In the genomic region with DNA sequence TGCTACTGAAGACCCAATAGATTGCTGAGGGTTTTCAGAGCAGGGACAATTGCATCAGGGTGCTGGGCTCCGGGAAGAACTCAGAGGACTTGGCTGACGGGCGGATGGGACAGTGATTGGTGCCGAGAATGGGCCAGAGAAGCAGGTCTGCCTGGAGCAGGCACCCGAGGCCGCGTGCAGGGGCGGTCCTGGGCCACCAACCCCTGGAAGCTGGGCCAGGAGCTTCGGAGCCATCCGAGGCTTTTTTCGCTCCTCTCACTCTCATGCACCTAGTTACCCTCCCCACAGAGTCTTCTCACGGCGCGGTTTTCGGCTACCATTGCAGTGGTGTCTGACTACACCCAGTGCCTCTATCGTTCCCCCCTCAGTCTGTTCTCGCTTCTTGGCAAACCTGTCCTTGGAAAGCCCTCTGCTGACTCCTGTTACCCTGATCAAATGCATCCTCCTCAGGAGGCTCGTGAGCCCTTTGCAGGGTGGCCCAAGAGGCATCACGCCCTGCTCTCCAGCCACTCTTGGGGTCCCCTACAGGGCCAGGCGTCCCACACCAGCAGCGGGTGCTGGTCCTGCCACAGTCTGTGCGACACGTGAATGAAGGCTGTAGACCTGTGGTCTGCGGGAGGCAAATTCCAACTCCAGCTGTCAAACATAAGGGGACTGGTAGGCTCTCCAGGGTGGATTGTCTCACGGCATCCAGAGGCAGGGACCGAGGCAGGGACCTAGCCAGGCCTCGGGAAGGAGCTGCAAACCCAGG, we compare ENCODE assay signal across 8 cellular contexts. TPM values are rescaled to one million over a fixed set of nuclear protein-coding genes. Genes with fewer than 3 reads are reported as not detected.
DNase-seq lines count a peak whose midpoint lies in the region; ATAC-seq, FAIRE-seq and TF ChIP-seq lines count a peak whose summit lies in the region.

No MANE protein-coding gene starts in this region.

- H3K27ac ChIP-seq in GM12878 (ENCODE audit: control insufficient read depth, insufficient read depth) (no peak overlapping the region; the same call in 1 of the 2 replicates), lung (ENCODE audit: low read depth in 1 of 2, low read length in 1 of 2) (no peak overlapping the region), upper lobe of left lung (peak overlapping the region in 2 of 4 donors; percentile 88 to 94)

- 0 out of 2 replicates have a peak, but pooled peaks have one; percentile 12 for TF ChIP-seq POLR2A in GM12878 (IDR thresholded peaks at IDR 0.05; ENCODE audit: low read depth, low read length)
- TF ChIP-seq POLR2A in upper lobe of left lung (IDR thresholded peaks at IDR 0.05), result no peak

- peaks cover 19% of the 10 kb centered on the region for H3K79me2 ChIP-seq in GM12878 (ENCODE audit: control insufficient read depth, insufficient read depth, low read length)

- in situ Hi-C loops in GM12878 (cut with MboI), result no loop called here

- TF ChIP-seq EP300 in GM12878 (IDR thresholded peaks at IDR 0.05; ENCODE audit: borderline replicate concordance in 1 of 2, control insufficient read depth in 1 of 2, low read depth in 2 of 2, low read length in 2 of 2) (no peak), upper lobe of left lung (IDR thresholded peaks at IDR 0.05) (no peak)

- no peak for DNase-seq in activated naive CD4-positive, alpha-beta T cell treated with anti-CD3 and anti-CD28 coated beads for 36 hours
- DNase-seq in activated naive CD4-positive, alpha-beta T cell (lab: John Stamatoyannopoulos, UW), result no peak
- DNase-seq in GM12878 (ENCODE audit: low read depth, low spot score) (no peak), lung (ENCODE audit: low spot score) (no peak), upper lobe of left lung (no peak), RPMI8226 (no peak)

- peak overlapping the region; percentile 85 for H3K9ac ChIP-seq in GM12878 (ENCODE audit: control insufficient read depth, insufficient read depth, low read length)

- H3K4me1 Mint-ChIP-seq in activated naive CD4-positive, alpha-beta T cell treated with anti-CD3 and anti-CD28 coated beads for 36 hours (ENCODE audit: low read depth), result peaks cover 30% of the 10 kb centered on the region

- no peak for FAIRE-seq in GM12878 (lab: Jason Lieb, UNC)

- TF ChIP-seq CTCF in GM12878 (IDR thresholded peaks at IDR 0.05 in 2 of 3, conservative IDR thresholded peaks at IDR 0.05 in 1 of 3; ENCODE audit: control insufficient read depth in 2 of 3, extremely low read depth in 1 of 3, insufficient read depth in 1 of 3, low read depth in 3 of 3, low read length in 3 of 3) (no peak), lung (IDR thresholded peaks at IDR 0.05; ENCODE audit: control extremely low read depth, extremely low read depth) (no peak), upper lobe of left lung (IDR thresholded peaks at IDR 0.05) (no peak)

- no peaks in the 10 kb centered on the region for H3K27me3 Mint-ChIP-seq in activated naive CD4-positive, alpha-beta T cell treated with anti-CD3 and anti-CD28 coated beads for 36 hours (ENCODE audit: low read depth)

- H3K36me3 ChIP-seq in GM12878 (ENCODE audit: control insufficient read depth in 2 of 2, insufficient read depth in 2 of 2, low read length in 1 of 2) (peaks cover 6 to 8% of the 10 kb centered on the region in 2 experiments; a peak in 3 of 4 replicates), lung (ENCODE audit: control insufficient read depth in 2 of 2, insufficient read depth in 2 of 2, low read length in 2 of 2) (peaks cover 0 to 13% of the 10 kb centered on the region in 2 donors), upper lobe of left lung (peaks cover 9 to 18% (median 16%) of the 10 kb centered on the region in 4 donors)

- TF ChIP-seq RAD21 in GM12878 (IDR thresholded peaks at IDR 0.05; ENCODE audit: insufficient read depth, low read depth, low read length), result no peak

- H3K9me3 ChIP-seq in GM12878 (replicated peaks; ENCODE audit: control insufficient read depth, insufficient read depth, low read length), result no peaks in the 10 kb centered on the region
- H3K9me3 ChIP-seq in lung (ENCODE audit: control insufficient read depth in 2 of 2, insufficient read depth in 1 of 2, low read length in 1 of 2), result no peaks in the 10 kb centered on the region
- no peaks in the 10 kb centered on the region for H3K9me3 ChIP-seq in upper lobe of left lung

- H3K27me3 ChIP-seq in GM12878 (replicated peaks in 1 of 2; ENCODE audit: control insufficient read depth in 2 of 2, insufficient read depth in 2 of 2, low read length in 1 of 2), result no peaks in the 10 kb centered on the region
- H3K27me3 ChIP-seq in lung (ENCODE audit: control insufficient read depth, insufficient read depth), result no peaks in the 10 kb centered on the region
- H3K27me3 ChIP-seq in upper lobe of left lung, result no peaks in the 10 kb centered on the region

- peak overlapping the region; percentile 97 for H3K4me2 ChIP-seq in GM12878 (ENCODE audit: control insufficient read depth, insufficient read depth)

- RAD21 ChIA-PET in GM12878 (lab: Charles Lee; ENCODE audit: unreplicated experiment), result no interaction called here

- H3K9me3 Mint-ChIP-seq in activated naive CD4-positive, alpha-beta T cell treated with anti-CD3 and anti-CD28 coated beads for 36 hours, result no peaks in the 10 kb centered on the region

- WGBS in GM12878 (ENCODE audit: insufficient coverage, insufficient replicate concordance, low lambda C conversion rate, missing lambda C conversion rate), result 84% methylated on average over 26 of the region's 27 CpGs
- 81 to 87% methylated on average over 27 of the region's 27 CpGs for WGBS in lung, 2 donors
- 80 to 83% methylated on average over 23 to 27 of the region's 27 CpGs for WGBS in upper lobe of left lung, 2 donors

- H3K36me3 Mint-ChIP-seq in activated naive CD4-positive, alpha-beta T cell treated with anti-CD3 and anti-CD28 coated beads for 36 hours (ENCODE audit: low read depth), result peaks cover 15% of the 10 kb centered on the region

- H4K20me1 ChIP-seq in GM12878 (ENCODE audit: control insufficient read depth, insufficient read depth), result no peaks in the 10 kb centered on the region

- CTCF ChIA-PET in activated naive CD4-positive, alpha-beta T cell treated with anti-CD3 and anti-CD28 coated beads for 36 hours (lab: Charles Lee), result interaction anchor here (0.9 kb wide), 2 partner anchors 13 to 299 kb away, joined by 3 read pairs; no protein-coding TSS in a partner anchor
- CTCF ChIA-PET in GM12878 (lab: Yijun Ruan, JAX), result no interaction called here

- H3K4me3 Mint-ChIP-seq in activated naive CD4-positive, alpha-beta T cell treated with anti-CD3 and anti-CD28 coated beads for 36 hours, result peak overlapping the region; percentile 76

- H3K4me1 ChIP-seq in GM12878 (ENCODE audit: control insufficient read depth, insufficient read depth, low read length) (peaks cover 28% of the 10 kb centered on the region), lung (ENCODE audit: control insufficient read depth in 2 of 2, insufficient read depth in 2 of 2, low read length in 2 of 2) (peaks cover 4 to 10% of the 10 kb centered on the region in 2 donors), upper lobe of left lung (peaks cover 23 to 38% (median 31%) of the 10 kb centered on the region in 4 donors)

- no peak overlapping the region for H2AFZ ChIP-seq in GM12878 (ENCODE audit: control insufficient read depth, low read depth, low read length)

- H3K27ac Mint-ChIP-seq in activated naive CD4-positive, alpha-beta T cell treated with anti-CD3 and anti-CD28 coated beads for 36 hours, result peak overlapping the region; percentile 53

- H3K4me3 ChIP-seq in GM12878, result peak overlapping the region; percentile 98
- H3K4me3 ChIP-seq in lung, result peak overlapping the region; percentile 85
- peak overlapping the region in 3 of 4 donors; percentile 96 to 99 (median 97) for H3K4me3 ChIP-seq in upper lobe of left lung

- POLR2A ChIA-PET in GM12878 (lab: Charles Lee), result no interaction called here

- intact Hi-C loops in activated naive CD4-positive, alpha-beta T cell treated with anti-CD3 and anti-CD28 coated beads for 36 hours (cut with micrococcal nuclease), result loop anchor here (1.0 to 10.0 kb wide), 8 partner anchors 30 to 871 kb away; a partner anchor contains a TSS
- intact Hi-C loops in GM12878 (cut with micrococcal nuclease; ENCODE audit: unreplicated experiment), result loop anchor here (5.0 to 10.0 kb wide), 2 partner anchors 149 to 179 kb away; no protein-coding TSS in a partner anchor

- ATAC-seq in GM12878 (no peak), lung (ENCODE audit: insufficient read depth, low FRiP score) (no peak), upper lobe of left lung (ENCODE audit: low FRiP score in 2 of 2) (no peak), GM19463 (IDR thresholded peaks at IDR 0.05; ENCODE audit: unreplicated experiment) (no peak), GM18520 (IDR thresholded peaks at IDR 0.05; ENCODE audit: unreplicated experiment) (no peak)

- SMC1A ChIA-PET in GM12878 (lab: Charles Lee; ENCODE audit: uncharacterized antibody, unreplicated experiment), result interaction anchor here (1.5 kb wide), 1 partner anchor 30 kb away, joined by 6 read pairs; no protein-coding TSS in a partner anchor

- BruUV-seq in GM12878 (replicated peaks; lab: Mats Ljungman, UMichigan), result no TSS peak

RNA-seq across cellular contexts. Expression of a gene that starts 1.2 kb away (rescaled TPM):
- total RNA-seq in activated naive CD4-positive, alpha-beta T cell treated with anti-CD3 and anti-CD28 coated beads for 36 hours, result 10 to 100 TPM; 48.0 to 48.5 TPM
- 93.2 and 118 TPM in 2 replicates for total RNA-seq in GM12878 (2013; cell fraction: nucleolus; rRNA removed)
- 266 and 278 TPM in 2 replicates for total RNA-seq in GM12878 (2014; rRNA removed)
- total RNA-seq in GM12878 (2014; rRNA removed; fragmentation: Illumina TruSeq; extraction: Trizol), result 142 and 171 TPM in 2 replicates
- total RNA-seq in GM12878 (2021), result 140 and 147 TPM in 2 replicates
- 72.4 TPM for polyA plus RNA-seq in GM12878 (2011; ENCODE audit: low read depth)
- 80.8 and 124 TPM in 2 replicates for polyA plus RNA-seq in GM12878 (2011; rRNA removed)
- 135 and 191 TPM in 2 replicates for polyA plus RNA-seq in GM12878 (2011; cell fraction: cytosol; rRNA removed)
- polyA plus RNA-seq in GM12878 (2011; cell fraction: nucleus; rRNA removed), result 148 and 184 TPM in 2 replicates
- 82.8 and 110 TPM in 2 replicates for polyA plus RNA-seq in GM12878 (2012)
- polyA plus RNA-seq in GM12878 (2014; fragmentation: Illumina TruSeq; extraction: Trizol), result 87.8 and 163 TPM in 2 replicates
- polyA plus RNA-seq in GM12878 (2014; fragmentation: Nextera tagmentation; extraction: Ambion mirVana), result 10 to 100 TPM in 1 of 2 experiments, 1 to 10 TPM in 1; 2.9 to 22.8 TPM
- 195 and 219 TPM in 2 replicates for polyA plus RNA-seq in GM12878 (2014; rRNA removed)
- 10 to 100 TPM; 34.2 to 39.9 TPM for polyA plus RNA-seq in GM12878 (2016; fragmentation: Nextera tagmentation; extraction: Ambion mirVana)
- polyA minus RNA-seq in GM12878 (2011; rRNA and poly(A)+ RNA removed), result 125 and 188 TPM in 2 replicates
- polyA minus RNA-seq in GM12878 (2011; cell fraction: cytosol; rRNA and poly(A)+ RNA removed), result 55.8 and 65.4 TPM in 2 replicates
- polyA minus RNA-seq in GM12878 (2011; cell fraction: nucleus; rRNA and poly(A)+ RNA removed), result 43.2 and 68.0 TPM in 2 replicates
- total RNA-seq in lung, result 100 to 1,000 TPM; 142 to 153 TPM
- polyA plus RNA-seq in lung, result 100 to 1,000 TPM in 1 of 2 donors, 10 to 100 TPM in 1; 79.0 to 147 TPM
- total RNA-seq in upper lobe of left lung, result 100 to 1,000 TPM; 135 to 311 (median 204) TPM

RNA-seq across cellular contexts. Expression of a gene that starts 51.2 kb away (rescaled TPM):
- total RNA-seq in activated naive CD4-positive, alpha-beta T cell treated with anti-CD3 and anti-CD28 coated beads for 36 hours, result 10 to 100 TPM; 10.1 to 13.1 TPM
- total RNA-seq in GM12878 (2013; cell fraction: nucleolus; rRNA removed), result 29.3 and 36.2 TPM in 2 replicates
- total RNA-seq in GM12878 (2014; rRNA removed) (8.6 and 9.0 TPM in 2 replicates), GM12878 (2014; rRNA removed; fragmentation: Illumina TruSeq; extraction: Trizol) (3.4 and 3.5 TPM in 2 replicates), GM12878 (2021) (14.8 and 21.5 TPM in 2 replicates), lung (not detected), upper lobe of left lung (under 1 TPM in 2 of 6 donors, not detected in 4; 0.06 to 0.07 TPM)
- polyA plus RNA-seq in GM12878 (2011; ENCODE audit: low read depth), result 0.05 TPM
- polyA plus RNA-seq in GM12878 (2011; rRNA removed) (2.4 and 3.8 TPM in 2 replicates), GM12878 (2014; fragmentation: Illumina TruSeq; extraction: Trizol) (0.57 and 2.4 TPM in 2 replicates), GM12878 (2014; fragmentation: Nextera tagmentation; extraction: Ambion mirVana) (under 1 TPM; 0.08 to 0.55 TPM), GM12878 (2014; rRNA removed) (17.4 and 17.8 TPM in 2 replicates), GM12878 (2016; fragmentation: Nextera tagmentation; extraction: Ambion mirVana) (1 to 10 TPM; 6.1 to 6.5 TPM), lung (under 1 TPM in 1 of 2 donors, not detected in 1; 0.02 TPM)
- 4.6 and 8.2 TPM in 2 replicates for polyA plus RNA-seq in GM12878 (2011; cell fraction: cytosol; rRNA removed)
- 52.7 and 80.1 TPM in 2 replicates for polyA plus RNA-seq in GM12878 (2011; cell fraction: nucleus; rRNA removed)
- 0.95 and 1.0 TPM in 2 replicates for polyA plus RNA-seq in GM12878 (2012)
- polyA minus RNA-seq in GM12878 (2011; rRNA and poly(A)+ RNA removed), result 1.9 and 5.6 TPM in 2 replicates
- polyA minus RNA-seq in GM12878 (2011; cell fraction: cytosol; rRNA and poly(A)+ RNA removed), result 3.5 and 6.3 TPM in 2 replicates
- polyA minus RNA-seq in GM12878 (2011; cell fraction: nucleus; rRNA and poly(A)+ RNA removed), result 10.5 and 15.5 TPM in 2 replicates

Comparison
In these comparisons a context has a peak if more than half of its experiments do, and no peak if none do; other contexts are left out.
1. RNA of a gene that starts 51.2 kb away (total RNA-seq): 10.1 to 13.1 TPM in activated naive CD4-positive, alpha-beta T cell treated with anti-CD3 and anti-CD28 coated beads for 36 hours and 3.4 to 36.2 TPM in GM12878; not detected in lung and 0.06 to 0.07 TPM in upper lobe of left lung; every median in the first group is over 4 times any median in the second.
2. Peak in every context shown above with its lines, with median percentiles within 50 percentile points of each other: H3K4me3 ChIP-seq.